6 cellular contexts compared by ENCODE assay signal in the genomic region with DNA sequence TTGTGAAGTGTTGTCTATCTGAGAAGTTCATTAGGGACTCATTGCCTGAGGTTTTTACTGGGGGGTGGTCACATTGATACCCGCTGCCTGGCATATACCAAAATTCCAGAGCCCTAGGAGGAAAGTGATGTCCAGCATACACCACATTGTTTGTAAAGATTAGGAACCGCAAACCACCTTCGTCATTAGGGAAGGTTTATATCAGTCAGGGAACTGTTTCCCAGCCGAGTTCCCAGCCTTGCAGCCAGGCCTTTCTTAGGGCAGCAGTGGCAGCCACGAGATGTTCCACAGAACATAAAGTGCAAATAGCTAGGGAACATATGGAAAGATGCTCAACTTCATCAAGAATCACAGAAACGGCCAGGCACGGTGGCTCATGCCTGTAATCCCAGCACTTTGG. TPM values are rescaled to one million over a fixed set of nuclear protein-coding genes. Genes with fewer than 3 reads are reported as not detected.
"Had no signal": no experiment of that assay in that cellular context is flagged by ENCODE, and none has a peak within 500 bp of the region (broad histone marks: within the 10 kb centered on the region; RNA-seq: fewer than 3 reads in every experiment).

No MANE protein-coding gene starts in this region.

- H2AFZ ChIP-seq: GM23248 had no signal

- H3K9ac ChIP-seq: GM23248 had no signal

- H3K4me1 ChIP-seq: HAP-1 had no signal

- H3K4me3 ChIP-seq: GM23248, HAP-1 had no signal

- H3K36me3 ChIP-seq: HAP-1 had no signal

- H3K9me3 ChIP-seq: HAP-1 had no signal

- H3K27ac ChIP-seq: GM23248 had no signal

- DNase-seq: GM23248, GOT3, H7 had no signal

- FAIRE-seq: HTR-8/SVneo had no signal

RNA-seq across cellular contexts. Expression of a gene that starts 40.4 kb away (rescaled TPM):
- polyA plus RNA-seq: GM23248, IgD-negative memory B cell had no signal
